Comparison of ENCODE assay signal across 31 cellular contexts in the genomic region with DNA sequence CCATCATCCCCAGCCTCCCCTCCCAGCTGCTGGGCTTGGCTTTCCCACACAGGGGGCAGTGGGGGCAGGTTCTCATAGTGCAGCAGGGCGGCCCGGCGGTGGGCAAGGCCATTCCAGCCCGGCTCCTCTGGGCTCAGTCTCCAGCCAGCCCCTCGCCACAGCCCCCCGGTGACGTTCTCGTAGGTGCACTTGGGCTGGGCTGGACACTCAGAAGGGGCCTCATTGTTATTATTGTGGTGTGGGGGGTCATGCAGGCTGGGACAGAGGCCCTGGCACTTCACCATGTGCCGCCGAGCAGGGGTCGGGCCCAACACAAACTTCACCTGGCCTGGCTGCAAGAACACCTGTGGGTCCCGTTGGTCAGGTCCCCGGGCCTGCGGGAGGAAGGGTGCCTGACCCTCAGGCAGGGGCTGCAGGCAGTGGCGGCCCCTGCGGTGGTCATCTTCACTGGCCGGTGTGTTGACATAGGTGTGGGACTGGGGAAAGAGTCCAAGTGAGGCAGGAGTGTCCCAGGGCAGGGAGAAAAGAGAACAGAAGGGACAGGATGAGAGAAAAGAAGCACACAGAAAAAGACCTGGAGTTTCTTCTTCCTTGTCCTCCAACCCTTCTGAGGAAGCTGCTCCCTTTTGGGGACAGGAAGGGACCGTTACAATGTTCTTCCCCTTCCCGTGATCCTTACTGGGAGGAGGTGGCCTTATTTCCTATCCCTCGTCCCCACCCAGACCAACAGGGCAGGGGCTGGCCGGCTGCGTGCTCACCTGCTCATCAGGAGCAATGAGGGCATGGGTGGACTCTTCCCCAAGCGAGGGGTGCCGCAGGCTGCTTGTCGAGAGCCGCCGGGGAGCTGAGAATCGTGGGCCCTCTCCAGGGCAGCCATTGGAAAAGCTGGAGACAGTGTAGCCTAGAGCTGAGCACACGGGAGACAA. TPM values are rescaled to one million over a fixed set of nuclear protein-coding genes. Genes with fewer than 3 reads are reported as not detected.
"Had no signal": no experiment of that assay in that cellular context is flagged by ENCODE, and none has a peak within 500 bp of the region (broad histone marks: within the 10 kb centered on the region; RNA-seq: fewer than 3 reads in every experiment).

No MANE protein-coding gene starts in this region.

- DNase-seq: activated B cell treated with CpG ODN at 0.5 μM for 24 hours; activated CD4-positive, alpha-beta T cell treated with anti-CD3 and anti-CD28 coated beads for 1 hour; activated CD4-positive, alpha-beta T cell treated with anti-CD3 and anti-CD28 coated beads, Interleukin-2, amount 10 ng/mL, durations not matched to agents 24 days and 14 days; activated CD4-positive, alpha-beta T cell treated with anti-CD3 and anti-CD28 coated beads, Interleukin-2, amount 50 U/mL, for 48 hours; activated CD8-positive, alpha-beta memory T cell treated with anti-CD3 and anti-CD28 coated beads, Interleukin-2, amount 10 ng/mL, durations not matched to agents 7 days and 5 days; activated effector memory CD4-positive, alpha-beta T cell treated with Interleukin-2 at 50 U/mL for 16 hours; activated naive CD4-positive, alpha-beta T cell; activated naive CD8-positive, alpha-beta T cell treated with anti-CD3 and anti-CD28 coated beads, Interleukin-2, amount 50 U/mL, for 24 hours; activated T-cell treated with anti-CD3 and anti-CD28 coated beads, Interleukin-2, amount 50 U/mL, for 24 hours; amniotic stem cell; body of pancreas; MG63; MV-4-11; NCI-H1105; NCI-H1436; NCI-H1694 treated with DMSO at 0.1 percent for 48 hours; NCI-H2029 treated with DMSO at 0.1 percent for 48 hours; NCI-H345; NCI-H510A; NCI-H526 treated with DMSO at 0.1 percent for 48 hours; NCI-H82; T-cell; T-helper 2 cell; T1000 had no signal

- H3K4me3 ChIP-seq: ascending aorta, body of pancreas, MG63, SK-N-MC had no signal

- H3K4me3 Mint-ChIP-seq: activated B cell treated with CpG ODN at 0.5 μM for 24 hours; activated CD4-positive, alpha-beta T cell treated with anti-CD3 and anti-CD28 coated beads, Interleukin-2, amount 10 ng/mL, durations not matched to agents 24 days and 14 days; activated CD8-positive, alpha-beta memory T cell treated with anti-CD3 and anti-CD28 coated beads, Interleukin-2, amount 10 ng/mL, durations not matched to agents 7 days and 5 days; activated naive CD4-positive, alpha-beta T cell treated with anti-CD3 and anti-CD28 coated beads, Interleukin-2, amount 50 U/mL, for 24 hours; activated naive CD8-positive, alpha-beta T cell treated with anti-CD3 and anti-CD28 coated beads, Interleukin-2, amount 50 U/mL, for 24 hours; activated T-cell treated with anti-CD3 and anti-CD28 coated beads, Interleukin-2, amount 50 U/mL, for 24 hours; activated T-helper 1 cell treated with anti-CD3 and anti-CD28 coated beads, Interleukin-12 subunit alpha, Interleukin-12 subunit beta, Interleukin-2, Interleukin-4 antibody, amounts not matched to agents 30 ng/mL and 10 ng/mL and 1 ng/mL, durations not matched to agents 14 hours and 24 hours and 36 hours; T-cell had no signal

- H3K9me3 ChIP-seq: ascending aorta, body of pancreas, MG63 had no signal

- H3K27ac Mint-ChIP-seq: activated B cell treated with CpG ODN at 0.5 μM for 24 hours; activated CD4-positive, alpha-beta T cell treated with anti-CD3 and anti-CD28 coated beads, Interleukin-2, amount 10 ng/mL, durations not matched to agents 24 days and 14 days; activated CD8-positive, alpha-beta memory T cell treated with anti-CD3 and anti-CD28 coated beads, Interleukin-2, amount 10 ng/mL, durations not matched to agents 7 days and 5 days; activated naive CD4-positive, alpha-beta T cell treated with anti-CD3 and anti-CD28 coated beads, Interleukin-2, amount 50 U/mL, for 24 hours; activated naive CD8-positive, alpha-beta T cell treated with anti-CD3 and anti-CD28 coated beads, Interleukin-2, amount 50 U/mL, for 24 hours; activated T-cell treated with anti-CD3 and anti-CD28 coated beads, Interleukin-2, amount 50 U/mL, for 24 hours; activated T-helper 1 cell treated with anti-CD3 and anti-CD28 coated beads, Interleukin-12 subunit alpha, Interleukin-12 subunit beta, Interleukin-2, Interleukin-4 antibody, amounts not matched to agents 30 ng/mL and 10 ng/mL and 1 ng/mL, durations not matched to agents 14 hours and 24 hours and 36 hours; T-cell had no signal

- H3K4me1 ChIP-seq: ascending aorta had no signal

- H3K27me3 ChIP-seq: ascending aorta, body of pancreas, MG63 had no signal

- H3K27ac ChIP-seq: ascending aorta, body of pancreas, SK-N-MC had no signal

- H3K9me3 Mint-ChIP-seq: activated B cell treated with CpG ODN at 0.5 μM for 24 hours; activated CD4-positive, alpha-beta T cell treated with anti-CD3 and anti-CD28 coated beads, Interleukin-2, amount 10 ng/mL, durations not matched to agents 24 days and 14 days; activated naive CD4-positive, alpha-beta T cell treated with anti-CD3 and anti-CD28 coated beads, Interleukin-2, amount 50 U/mL, for 24 hours; activated naive CD8-positive, alpha-beta T cell treated with anti-CD3 and anti-CD28 coated beads, Interleukin-2, amount 50 U/mL, for 24 hours; activated T-cell treated with anti-CD3 and anti-CD28 coated beads, Interleukin-2, amount 50 U/mL, for 24 hours; activated T-helper 1 cell treated with anti-CD3 and anti-CD28 coated beads, Interleukin-12 subunit alpha, Interleukin-12 subunit beta, Interleukin-2, Interleukin-4 antibody, amounts not matched to agents 30 ng/mL and 10 ng/mL and 1 ng/mL, durations not matched to agents 14 hours and 24 hours and 36 hours; T-cell had no signal

- H3K27me3 Mint-ChIP-seq: activated B cell treated with CpG ODN at 0.5 μM for 24 hours; activated CD4-positive, alpha-beta T cell treated with anti-CD3 and anti-CD28 coated beads, Interleukin-2, amount 10 ng/mL, durations not matched to agents 24 days and 14 days; activated CD8-positive, alpha-beta memory T cell treated with anti-CD3 and anti-CD28 coated beads, Interleukin-2, amount 10 ng/mL, durations not matched to agents 7 days and 5 days; activated naive CD4-positive, alpha-beta T cell treated with anti-CD3 and anti-CD28 coated beads, Interleukin-2, amount 50 U/mL, for 24 hours; activated naive CD8-positive, alpha-beta T cell treated with anti-CD3 and anti-CD28 coated beads, Interleukin-2, amount 50 U/mL, for 24 hours; activated T-cell treated with anti-CD3 and anti-CD28 coated beads, Interleukin-2, amount 50 U/mL, for 24 hours; T-cell had no signal

- H3K4me1 Mint-ChIP-seq: activated B cell treated with CpG ODN at 0.5 μM for 24 hours; activated naive CD4-positive, alpha-beta T cell treated with anti-CD3 and anti-CD28 coated beads, Interleukin-2, amount 50 U/mL, for 24 hours had no signal

- H3K36me3 ChIP-seq: MG63 had no signal

- ATAC-seq: activated CD8-positive, alpha-beta memory T cell treated with anti-CD3 and anti-CD28 coated beads, Interleukin-2, amount 10 ng/mL, durations not matched to agents 7 days and 5 days; activated naive CD8-positive, alpha-beta T cell treated with anti-CD3 and anti-CD28 coated beads, Interleukin-2, amount 50 U/mL, for 24 hours; body of pancreas; T-cell had no signal

- H3K36me3 Mint-ChIP-seq: activated naive CD4-positive, alpha-beta T cell treated with anti-CD3 and anti-CD28 coated beads, Interleukin-2, amount 50 U/mL, for 24 hours had no signal

RNA-seq across cellular contexts. Expression of a gene that starts 9.3 kb away (rescaled TPM):
- total RNA-seq: activated CD4-positive, alpha-beta T cell treated with anti-CD3 and anti-CD28 coated beads, Interleukin-2, amount 10 ng/mL, durations not matched to agents 24 days and 14 days; activated CD8-positive, alpha-beta memory T cell treated with anti-CD3 and anti-CD28 coated beads, Interleukin-2, amount 10 ng/mL, durations not matched to agents 7 days and 5 days; activated T-helper 1 cell treated with anti-CD3 and anti-CD28 coated beads, Interleukin-12 subunit alpha, Interleukin-12 subunit beta, Interleukin-2, Interleukin-4 antibody, amounts not matched to agents 30 ng/mL and 10 ng/mL and 1 ng/mL, durations not matched to agents 14 hours and 24 hours and 36 hours had no signal

RNA-seq across cellular contexts. Expression of a gene that starts 24.1 kb away (rescaled TPM):
- total RNA-seq: activated B cell treated with CpG ODN at 0.5 μM for 24 hours; activated CD4-positive, alpha-beta T cell treated with anti-CD3 and anti-CD28 coated beads, Interleukin-2, amount 10 ng/mL, durations not matched to agents 24 days and 14 days; activated CD8-positive, alpha-beta memory T cell treated with anti-CD3 and anti-CD28 coated beads, Interleukin-2, amount 10 ng/mL, durations not matched to agents 7 days and 5 days; bronchial epithelial cell; OCI-LY7; RPMI7951 had no signal
